ENCODE assay signal across 8 cellular contexts in genomic region chr10:76036410-76036940, GRCh38.
DNase-seq lines count a peak whose midpoint lies in the region; ATAC-seq and TF ChIP-seq lines count a peak whose summit lies in the region.

No MANE protein-coding gene starts in this region.

- H4K91ac ChIP-seq in neuronal stem cell (ENCODE audit: low read depth, low read length, poor library complexity), result no peak overlapping the region

- H2BK5ac ChIP-seq in neuronal stem cell (ENCODE audit: low read length), result no peak overlapping the region

- no peak overlapping the region for H3K14ac ChIP-seq in neuronal stem cell (ENCODE audit: low read length)

- H3K27me3 ChIP-seq in neuronal stem cell (ENCODE audit: control insufficient read depth in 3 of 3, insufficient read depth in 3 of 3, low read depth in 1 of 3, low read length in 3 of 3), result peaks cover 0 to 31% (median 0%) of the 10 kb centered on the region in 3 experiments

- H2AK5ac ChIP-seq in neuronal stem cell (ENCODE audit: low read depth, low read length), result no peak overlapping the region

- H4K8ac ChIP-seq in neuronal stem cell (ENCODE audit: low read depth, low read length), result no peak overlapping the region

- H2AFZ ChIP-seq in neuronal stem cell (ENCODE audit: low read length), result no peak overlapping the region

- no peak overlapping the region for H3K27ac Mint-ChIP-seq in activated T-cell treated with anti-CD3 and anti-CD28 coated beads, Interleukin-2, amount 50 U/mL, for 24 hours

- no peaks in the 10 kb centered on the region for H3K4me1 Mint-ChIP-seq in activated T-cell treated with anti-CD3 and anti-CD28 coated beads, Interleukin-2, amount 50 U/mL, for 24 hours (ENCODE audit: low read depth)

- no peak overlapping the region for H2BK15ac ChIP-seq in neuronal stem cell (ENCODE audit: low read length)

- H3K36me3 Mint-ChIP-seq in activated T-cell treated with anti-CD3 and anti-CD28 coated beads, Interleukin-2, amount 50 U/mL, for 24 hours (ENCODE audit: low read depth), result no peaks in the 10 kb centered on the region

- no peak overlapping the region for H3K4me3 ChIP-seq in GM12864 (ENCODE audit: low read depth, low read length)
- no peak overlapping the region for H3K4me3 ChIP-seq in neuronal stem cell (ENCODE audit: low read length in 2 of 2)

- peaks cover 0 to 3% of the 10 kb centered on the region in 2 donors for H3K9me3 ChIP-seq in neuronal stem cell (replicated peaks in 1 of 2; ENCODE audit: control insufficient read depth in 2 of 2, insufficient read depth in 1 of 2, low read depth in 1 of 2, low read length in 2 of 2)

- peaks cover 7% of the 10 kb centered on the region for H3K9me3 Mint-ChIP-seq in activated T-cell treated with anti-CD3 and anti-CD28 coated beads, Interleukin-2, amount 50 U/mL, for 24 hours

- no peak overlapping the region for H3K4ac ChIP-seq in neuronal stem cell (ENCODE audit: low read length)

- no peak overlapping the region for H3K4me2 ChIP-seq in neuronal stem cell (ENCODE audit: insufficient read depth, low read length, poor library complexity, severe bottlenecking)

- peak; percentile 93 for ATAC-seq in HG02884 (IDR thresholded peaks at IDR 0.05; ENCODE audit: unreplicated experiment)

- no peaks in the 10 kb centered on the region for H3K79me1 ChIP-seq in neuronal stem cell (ENCODE audit: low read depth, low read length)

- peaks cover 21 to 22% of the 10 kb centered on the region in 2 donors for H3K4me1 ChIP-seq in neuronal stem cell (ENCODE audit: control insufficient read depth in 2 of 2, insufficient read depth in 1 of 2, low read depth in 1 of 2, low read length in 2 of 2)

- H3K27me3 Mint-ChIP-seq in activated T-cell treated with anti-CD3 and anti-CD28 coated beads, Interleukin-2, amount 50 U/mL, for 24 hours, result peaks cover 17% of the 10 kb centered on the region

- no peak overlapping the region for H2BK12ac ChIP-seq in neuronal stem cell (ENCODE audit: low read length)

- H3K9ac ChIP-seq in neuronal stem cell (ENCODE audit: low read depth, low read length, poor library complexity), result no peak overlapping the region

- no peak overlapping the region for H3K27ac ChIP-seq in neuronal stem cell (replicated peaks; ENCODE audit: low read length)

- no peaks in the 10 kb centered on the region for H3K36me3 ChIP-seq in neuronal stem cell (replicated peaks in 1 of 2; ENCODE audit: control insufficient read depth in 2 of 2, insufficient read depth in 2 of 2, low read length in 2 of 2)

- DNase-seq in A172 (ENCODE audit: low spot score) (peak; percentile 48), GM12864 (ENCODE audit: low read depth) (peak; percentile 1), NCI-H526 treated with DMSO at 0.1 percent for 48 hours (lab: John Stamatoyannopoulos, UW) (peak; percentile 45), fibroblast of the conjunctiva (ENCODE audit: low read depth) (peak; percentile 52), neuronal stem cell (ENCODE audit: low spot score) (no peak), ureter (ENCODE audit: low spot score) (peak; percentile 86)
- DNase-seq in activated T-cell treated with anti-CD3 and anti-CD28 coated beads, Interleukin-2, amount 50 U/mL, for 24 hours, result peak; percentile 60

- H3K18ac ChIP-seq in neuronal stem cell (ENCODE audit: low read length), result peak overlapping the region; percentile 12

- H3K4me3 Mint-ChIP-seq in activated T-cell treated with anti-CD3 and anti-CD28 coated beads, Interleukin-2, amount 50 U/mL, for 24 hours, result no peak overlapping the region

- H2BK120ac ChIP-seq in neuronal stem cell (ENCODE audit: low read depth, low read length), result no peak overlapping the region

- no CpG with 5 or more reads among the region's 11 CpGs for WGBS in neuronal stem cell (ENCODE audit: extremely low coverage in 2 of 2, insufficient read length in 2 of 2, insufficient replicate concordance in 1 of 2), 2 donors

- TF ChIP-seq CTCF in GM12864 (IDR thresholded peaks at IDR 0.05; ENCODE audit: low read depth, low read length, missing control alignments), result peak; percentile 91

- H3K23ac ChIP-seq in neuronal stem cell (ENCODE audit: low read depth, low read length, poor library complexity), result no peak overlapping the region
